17 cellular contexts compared by ENCODE assay signal in the genomic region with DNA sequence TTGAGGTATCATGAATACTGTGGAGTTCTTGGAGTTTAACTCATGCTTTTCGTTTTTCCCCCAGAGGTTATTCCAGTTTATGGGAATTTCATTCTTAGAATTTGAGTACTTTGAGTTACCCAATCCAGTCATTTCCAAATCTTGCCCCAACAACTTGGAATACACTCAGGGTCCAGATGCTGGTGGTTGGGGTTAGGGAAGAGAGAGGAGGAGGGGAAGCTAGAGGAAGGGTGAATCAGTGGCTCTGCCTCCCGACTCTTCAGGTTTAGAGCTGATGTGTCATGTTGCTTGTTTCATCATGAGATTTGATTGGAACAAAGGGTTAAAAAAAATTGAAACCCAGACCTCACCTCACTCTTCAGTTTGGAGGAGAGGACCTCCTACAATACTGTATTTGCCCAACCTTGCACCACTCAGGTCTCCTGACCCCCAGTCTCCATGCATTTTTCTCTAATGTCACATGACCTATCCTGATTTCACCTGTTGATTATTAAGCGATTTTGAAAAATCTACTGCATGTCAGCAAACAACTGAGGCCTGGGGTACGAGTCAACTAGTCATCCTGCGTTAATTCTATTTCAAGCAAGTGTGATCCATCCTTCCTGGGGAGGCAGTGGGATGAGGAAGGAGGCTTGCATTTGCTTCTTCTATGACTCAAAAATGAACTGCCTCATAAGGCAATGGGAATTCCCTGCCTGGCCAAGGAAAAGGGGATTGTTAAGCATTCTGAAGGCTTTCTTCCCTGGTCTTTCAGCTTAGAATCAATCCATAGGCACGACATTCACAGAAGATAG. TPM values are rescaled to one million over a fixed set of nuclear protein-coding genes. Genes with fewer than 3 reads are reported as not detected.
DNase-seq lines count a peak whose midpoint lies in the region; ATAC-seq, FAIRE-seq and TF ChIP-seq lines count a peak whose summit lies in the region.
"Had no signal": no experiment of that assay in that cellular context is flagged by ENCODE, and none has a peak within 500 bp of the region (broad histone marks: within the 10 kb centered on the region; RNA-seq: fewer than 3 reads in every experiment).

No MANE protein-coding gene starts in this region.

- 3% methylated on average over 6 of the region's 6 CpGs for WGBS in K562 (ENCODE audit: insufficient coverage, low coverage, missing lambda C conversion rate)

- no peak for FAIRE-seq in K562 (lab: Jason Lieb, UNC)
- FAIRE-seq: H54, pancreas had no signal

- BruUV-seq in K562 (replicated peaks; lab: Mats Ljungman, UMichigan), result no TSS peak

- no peak for TF ChIP-seq CTCF in K562 (IDR thresholded peaks at IDR 0.05 in 2 of 3, conservative IDR thresholded peaks at IDR 0.05 in 1 of 3; ENCODE audit: insufficient read depth in 2 of 3, low read depth in 1 of 3, low read length in 3 of 3)
- no peak for TF ChIP-seq CTCF in foreskin fibroblast (IDR thresholded peaks at IDR 0.05; ENCODE audit: low read depth, low read length)

- TF ChIP-seq RAD21 in K562 (CRISPR knock-in tag; conservative IDR thresholded peaks at IDR 0.05 in 1 of 2, IDR thresholded peaks at IDR 0.05 in 1 of 2), result no peak

- POLR2A ChIA-PET in K562 (lab: Yijun Ruan, JAX), result no interaction called here

- no peak overlapping the region for H3K4me2 ChIP-seq in K562 (ENCODE audit: insufficient read depth, low read length)

- ATAC-seq in K562 (no peak), Right ventricle myocardium inferior (no peak)
- ATAC-seq: activated CD8-positive, alpha-beta T cell treated with anti-CD3 and anti-CD28 coated beads for 36 hours had no signal

- H3K4me1 ChIP-seq in K562 (replicated peaks in 1 of 2; ENCODE audit: control insufficient read depth in 2 of 2, insufficient read depth in 2 of 2, low read length in 2 of 2), result no peaks in the 10 kb centered on the region
- H3K4me1 ChIP-seq: pancreas had no signal

- no peak for TF ChIP-seq POLR2A in K562 (conservative IDR thresholded peaks at IDR 0.05)

- H2AFZ ChIP-seq in K562 (ENCODE audit: low read depth, low read length), result no peak overlapping the region

- H3K4me3 ChIP-seq in K562, result no peak overlapping the region
- no peak overlapping the region for H3K4me3 ChIP-seq in foreskin fibroblast (ENCODE audit: low read depth in 1 of 2, low read length in 2 of 2)
- no peak overlapping the region for H3K4me3 ChIP-seq in H7 (ENCODE audit: insufficient read depth, low read depth, low read length)
- H3K4me3 ChIP-seq: MG63, pancreas, thoracic aorta had no signal

- no peak overlapping the region for H3K9ac ChIP-seq in K562 (ENCODE audit: insufficient read depth in 1 of 2, low read depth in 2 of 2, low read length in 2 of 2)

- in situ Hi-C loops in K562 (cut with MboI), result no loop called here

- no peaks in the 10 kb centered on the region for H3K79me2 ChIP-seq in K562 (ENCODE audit: control insufficient read depth, insufficient read depth, low read length)

- H3K27me3 ChIP-seq in K562 (ENCODE audit: control insufficient read depth in 2 of 2, insufficient read depth in 2 of 2, low read length in 2 of 2), result peaks cover 8% of the 10 kb centered on the region in 2 experiments; a peak in 2 of 5 replicates
- H3K27me3 ChIP-seq in H7 (ENCODE audit: control insufficient read depth, insufficient read depth, low read length), result no peaks in the 10 kb centered on the region
- H3K27me3 ChIP-seq: pancreas had no signal

- no peaks in the 10 kb centered on the region for H3K9me3 ChIP-seq in K562 (replicated peaks; ENCODE audit: control insufficient read depth, insufficient read depth, low read depth, low read length)
- H3K9me3 ChIP-seq: MG63, pancreas, thoracic aorta had no signal

- no peak overlapping the region for H3K27ac ChIP-seq in K562 (ENCODE audit: extremely low read depth, low read depth, low read length)
- H3K27ac ChIP-seq: thoracic aorta had no signal

- H3K36me3 ChIP-seq in K562 (ENCODE audit: control insufficient read depth, insufficient read depth, low read length) (no peaks in the 10 kb centered on the region), H7 (replicated peaks; ENCODE audit: control insufficient read depth, insufficient read depth, low read length) (no peaks in the 10 kb centered on the region)
- H3K36me3 ChIP-seq: MG63, pancreas, thoracic aorta had no signal

- CTCF ChIA-PET in K562 (lab: Yijun Ruan, JAX; ENCODE audit: low intra/inter-chr PET ratio), result no interaction called here

- H3K9me1 ChIP-seq in K562 (ENCODE audit: control insufficient read depth, insufficient read depth, low read length), result no peaks in the 10 kb centered on the region

- DNase-seq in HS-5 (ENCODE audit: low read depth) (peak; percentile 96), K562 (ENCODE audit: extremely low read depth in 1 of 4, low spot score in 3 of 4) (no peak), foreskin fibroblast (peak; percentile 49 to 82), H7 (no peak), Right ventricle myocardium inferior (ENCODE audit: missing footprints) (no peak), NCI-H1694 (lab: John Stamatoyannopoulos, UW) (no peak), germinal center (ENCODE audit: low spot score) (no peak)
- DNase-seq: activated CD8-positive, alpha-beta T cell treated with anti-CD3 and anti-CD28 coated beads for 36 hours; activated T-cell treated with anti-CD3 and anti-CD28 coated beads, Interleukin-2, amount 50 U/mL, for 48 hours; DMS53; MG63; NCI-H1930; NCI-H446 treated with DMSO at 0.1 percent for 48 hours; pancreas had no signal

- H4K20me1 ChIP-seq in K562 (replicated peaks; ENCODE audit: control insufficient read depth, insufficient read depth, low read length), result no peaks in the 10 kb centered on the region

- intact Hi-C loops in K562 (cut with micrococcal nuclease), result no loop called here
- intact Hi-C loops in Right ventricle myocardium inferior (cut with DNase I), result no loop called here

- no peak for TF ChIP-seq EP300 in K562 (IDR thresholded peaks at IDR 0.05; ENCODE audit: low read length)

TF ChIP-seq in K562, 482 proteins besides CTCF, POLR2A, EP300 and RAD21:
- TF ChIP-seq NCOA1 (IDR thresholded peaks at IDR 0.05; ENCODE audit: low read depth) (no peak), SRF (CRISPR knock-in tag; IDR thresholded peaks at IDR 0.05) (no peak), ZNF583 (CRISPR knock-in tag; IDR thresholded peaks at IDR 0.05) (no peak)
- TF ChIP-seq, protein P1, sequence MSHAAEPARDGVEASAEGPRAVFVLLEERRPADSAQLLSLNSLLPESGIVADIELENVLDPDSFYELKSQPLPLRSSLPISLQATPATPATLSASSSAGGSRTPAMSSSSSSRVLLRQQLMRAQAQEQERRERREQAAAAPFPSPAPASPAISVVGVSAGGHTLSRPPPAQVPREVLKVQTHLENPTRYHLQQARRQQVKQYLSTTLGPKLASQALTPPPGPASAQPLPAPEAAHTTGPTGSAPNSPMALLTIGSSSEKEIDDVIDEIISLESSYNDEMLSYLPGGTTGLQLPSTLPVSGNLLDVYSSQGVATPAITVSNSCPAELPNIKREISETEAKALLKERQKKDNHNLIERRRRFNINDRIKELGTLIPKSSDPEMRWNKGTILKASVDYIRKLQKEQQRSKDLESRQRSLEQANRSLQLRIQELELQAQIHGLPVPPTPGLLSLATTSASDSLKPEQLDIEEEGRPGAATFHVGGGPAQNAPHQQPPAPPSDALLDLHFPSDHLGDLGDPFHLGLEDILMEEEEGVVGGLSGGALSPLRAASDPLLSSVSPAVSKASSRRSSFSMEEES (CRISPR knock-in tag; IDR thresholded peaks at IDR 0.05), result peak; percentile 69

RNA-seq across cellular contexts. Expression of a gene that starts 6.2 kb away (rescaled TPM):
- not detected in 2 replicates for total RNA-seq in K562 (2011; cell fraction: chromatin; rRNA removed; ENCODE audit: low replicate concordance)
- not detected in 2 replicates for total RNA-seq in K562 (2011; cell fraction: nucleolus; rRNA removed)
- not detected in 2 replicates for total RNA-seq in K562 (2011; cell fraction: nucleoplasm; rRNA removed)
- total RNA-seq in K562 (2014; rRNA removed), result not detected in 2 replicates
- not detected in 2 replicates for total RNA-seq in K562 (2014; rRNA removed; fragmentation: Illumina TruSeq; extraction: Trizol)
- total RNA-seq in K562 (2015; rRNA removed; fragmentation: Illumina TruSeq; extraction: Trizol), result not detected in 2 replicates
- 0.09 and 0.13 TPM in 2 replicates for total RNA-seq in K562 (2021)
- polyA plus RNA-seq in K562 (2011; rRNA removed), result not detected in 2 replicates
- not detected in 2 replicates for polyA plus RNA-seq in K562 (2011; cell fraction: cytosol; rRNA removed)
- polyA plus RNA-seq in K562 (2011; cell fraction: nucleus; rRNA removed), result not detected in 2 replicates
- not detected in 2 replicates for polyA plus RNA-seq in K562 (2012)
- not detected in 2 replicates for polyA plus RNA-seq in K562 (2014; fragmentation: Illumina TruSeq; extraction: Trizol)
- not detected for polyA plus RNA-seq in K562 (2014; fragmentation: Nextera tagmentation; extraction: Ambion mirVana)
- not detected in 2 replicates for polyA plus RNA-seq in K562 (2014; rRNA removed)
- not detected in 2 replicates for polyA minus RNA-seq in K562 (2011; rRNA and poly(A)+ RNA removed)
- polyA minus RNA-seq in K562 (2011; cell fraction: cytosol; rRNA and poly(A)+ RNA removed), result 1.7 TPM in 1 of 2 replicates, not detected in the other
- 0.78 TPM in 1 of 2 replicates, not detected in the other for polyA minus RNA-seq in K562 (2011; cell fraction: nucleus; rRNA and poly(A)+ RNA removed)
- 48.8 and 58.9 TPM in 2 replicates for total RNA-seq in H7 (2014; rRNA removed; shearing (Covaris generic))
- total RNA-seq in Right ventricle myocardium inferior, result 95.4 TPM
- total RNA-seq: T-helper 1 cell treated with Interleukin-12 subunit alpha and Interleukin-12 subunit beta and Interleukin-4 antibody, amounts not matched to agents 30 ng/mL and 1 ng/mL, for 36 hours had no signal

Comparison
In these comparisons a context has a peak if more than half of its experiments do, and no peak if none do; other contexts are left out.
1. DNase-seq: peak in HS-5 (single experiment) and foreskin fibroblast (2 of 2); none in K562 (0 of 4), H7 (single experiment), Right ventricle myocardium inferior (single experiment), NCI-H1694 (single experiment) and germinal center (single experiment).
2. RNA of a gene that starts 6.2 kb away (total RNA-seq): 95.4 TPM in Right ventricle myocardium inferior (single experiment) and 48.8 to 58.9 TPM in H7; 0.09 to 0.13 TPM in K562; every median in the first group is over 10 times any median in the second.